In genomic region chr18:2970762-2971659, GRCh38 we compare ENCODE assay signal across 8 cellular contexts. TPM values are rescaled to one million over a fixed set of nuclear protein-coding genes. Genes with fewer than 3 reads are reported as not detected.
DNase-seq lines count a peak whose midpoint lies in the region; ATAC-seq lines count a peak whose summit lies in the region.

No MANE protein-coding gene starts in this region.

- peaks cover 18% of the 10 kb centered on the region for H3K36me3 Mint-ChIP-seq in CD4-positive, CD25-positive, alpha-beta regulatory T cell
- H3K36me3 Mint-ChIP-seq in activated naive CD4-positive, alpha-beta T cell treated with anti-CD3 and anti-CD28 coated beads, Interleukin-2, amount 50 U/mL, for 72 hours: peaks cover 26 to 40% of the 10 kb centered on the region in 2 donors

- H3K9me3 Mint-ChIP-seq in CD4-positive, CD25-positive, alpha-beta regulatory T cell: no peaks in the 10 kb centered on the region
- no peaks in the 10 kb centered on the region for H3K9me3 Mint-ChIP-seq in activated naive CD4-positive, alpha-beta T cell treated with anti-CD3 and anti-CD28 coated beads, Interleukin-2, amount 50 U/mL, for 72 hours

- peak in 2 of 3 donors; percentile 27 to 58 for DNase-seq in CD4-positive, CD25-positive, alpha-beta regulatory T cell
- peak in 1 of 2 donors; percentile 64 for DNase-seq in activated naive CD4-positive, alpha-beta T cell treated with anti-CD3 and anti-CD28 coated beads, Interleukin-2, amount 50 U/mL, for 72 hours (ENCODE audit: low spot score in 2 of 2)
- DNase-seq in NCI-H1694 (lab: John Stamatoyannopoulos, UW) (no peak), NK-92 (lab: John Stamatoyannopoulos, UW; ENCODE audit: unreplicated experiment) (no peak)

- H3K27me3 ChIP-seq in CD4-positive, CD25-positive, alpha-beta regulatory T cell (ENCODE audit: control insufficient read depth, insufficient read depth, low read length): no peaks in the 10 kb centered on the region
- no peaks in the 10 kb centered on the region for H3K27me3 ChIP-seq in mucosa of rectum (ENCODE audit: control insufficient read depth in 2 of 2, insufficient read depth in 2 of 2, low read length in 2 of 2)

- peaks cover 92% of the 10 kb centered on the region for H3K4me1 ChIP-seq in CD4-positive, CD25-positive, alpha-beta regulatory T cell (ENCODE audit: control insufficient read depth, insufficient read depth, low read length, poor library complexity, severe bottlenecking)
- peaks cover 6 to 15% of the 10 kb centered on the region in 2 donors for H3K4me1 ChIP-seq in mucosa of rectum (ENCODE audit: control insufficient read depth in 2 of 2, insufficient read depth in 2 of 2, low read length in 2 of 2)

- peaks cover 38 to 99% (median 78%) of the 10 kb centered on the region in 4 donors for H3K4me1 Mint-ChIP-seq in CD4-positive, CD25-positive, alpha-beta regulatory T cell

- H3K27me3 Mint-ChIP-seq in CD4-positive, CD25-positive, alpha-beta regulatory T cell: no peaks in the 10 kb centered on the region

- H3K27ac ChIP-seq in CD4-positive, CD25-positive, alpha-beta regulatory T cell (ENCODE audit: insufficient read depth, low read length, poor library complexity, severe bottlenecking): peak overlapping the region; percentile 96
- peak overlapping the region; percentile 31 for H3K27ac ChIP-seq in KOPT-K1 (ENCODE audit: low read depth, low read length, poor library complexity, severe bottlenecking)
- peak overlapping the region; percentile 30 to 53 for H3K27ac ChIP-seq in mucosa of rectum (ENCODE audit: low read depth in 2 of 2, low read length in 2 of 2)

- H3K36me3 ChIP-seq in CD4-positive, CD25-positive, alpha-beta regulatory T cell (ENCODE audit: control insufficient read depth, insufficient read depth, low read length): peaks cover 12% of the 10 kb centered on the region
- H3K36me3 ChIP-seq in KOPT-K1 (ENCODE audit: insufficient read depth, low read length) (no peaks in the 10 kb centered on the region), mucosa of rectum (ENCODE audit: control insufficient read depth in 2 of 2, insufficient read depth in 2 of 2, low read length in 2 of 2) (no peaks in the 10 kb centered on the region)

- no peak overlapping the region for H3K9ac ChIP-seq in mucosa of rectum (ENCODE audit: low read depth in 1 of 2, low read length in 2 of 2)

- peak overlapping the region; percentile 85 to 92 (median 88) for H3K4me3 Mint-ChIP-seq in CD4-positive, CD25-positive, alpha-beta regulatory T cell

- peak overlapping the region; percentile 88 for H3K4me3 ChIP-seq in CD4-positive, CD25-positive, alpha-beta regulatory T cell (ENCODE audit: low read depth, low read length)
- no peak overlapping the region for H3K4me3 ChIP-seq in mucosa of rectum (ENCODE audit: low read length in 2 of 2)

- peak; percentile 52 to 59 for ATAC-seq in CD4-positive, CD25-positive, alpha-beta regulatory T cell (ENCODE audit: low read depth in 2 of 2)
- ATAC-seq in activated naive CD4-positive, alpha-beta T cell treated with anti-CD3 and anti-CD28 coated beads, Interleukin-2, amount 50 U/mL, for 72 hours: peak; percentile 59 to 65
- ATAC-seq in HG02981 (IDR thresholded peaks at IDR 0.05; ENCODE audit: unreplicated experiment) (no peak), HG03175 (IDR thresholded peaks at IDR 0.05; ENCODE audit: unreplicated experiment) (no peak)

- peak overlapping the region; percentile 95 to 100 (median 97) for H3K27ac Mint-ChIP-seq in CD4-positive, CD25-positive, alpha-beta regulatory T cell
- H3K27ac Mint-ChIP-seq in activated naive CD4-positive, alpha-beta T cell treated with anti-CD3 and anti-CD28 coated beads, Interleukin-2, amount 50 U/mL, for 72 hours: peak overlapping the region; percentile 97 to 98

- no peaks in the 10 kb centered on the region for H3K9me3 ChIP-seq in CD4-positive, CD25-positive, alpha-beta regulatory T cell (ENCODE audit: control insufficient read depth in 2 of 2, low read length in 2 of 2)
- H3K9me3 ChIP-seq in KOPT-K1 (ENCODE audit: insufficient read depth, low read length, poor library complexity, severe bottlenecking) (no peaks in the 10 kb centered on the region), mucosa of rectum (ENCODE audit: control insufficient read depth in 2 of 2, low read length in 2 of 2) (no peaks in the 10 kb centered on the region)

RNA-seq across cellular contexts. Expression of gene LPIN2, which starts 41.9 kb away (rescaled TPM):
- total RNA-seq in CD4-positive, CD25-positive, alpha-beta regulatory T cell: 61.2 TPM
- polyA plus RNA-seq in CD4-positive, CD25-positive, alpha-beta regulatory T cell: 10 to 100 TPM; 39.3 to 52.7 (median 44.8) TPM
- total RNA-seq in activated naive CD4-positive, alpha-beta T cell treated with anti-CD3 and anti-CD28 coated beads, Interleukin-2, amount 50 U/mL, for 72 hours: 100 to 1,000 TPM in 1 of 2 donors, 10 to 100 TPM in 1; 66.0 to 113 TPM

Comparison
In these comparisons a context has a peak if more than half of its experiments do, and no peak if none do; other contexts are left out.
1. ATAC-seq: peak in CD4-positive, CD25-positive, alpha-beta regulatory T cell (2 of 2) and activated naive CD4-positive, alpha-beta T cell treated with anti-CD3 and anti-CD28 coated beads, Interleukin-2, amount 50 U/mL, for 72 hours (2 of 2); none in HG02981 (single experiment) and HG03175 (single experiment).
2. DNase-seq: peak in CD4-positive, CD25-positive, alpha-beta regulatory T cell (2 of 3); none in NCI-H1694 (single experiment) and NK-92 (single experiment).
3. H3K27ac ChIP-seq: peak in every context shown above with its lines; median percentile 96 in CD4-positive, CD25-positive, alpha-beta regulatory T cell; 42 in mucosa of rectum; 31 in KOPT-K1.